ENCODE assay signal across 8 cellular contexts in genomic region chr5:133025804-133026663, GRCh38. TPM values are rescaled to one million over a fixed set of nuclear protein-coding genes. Genes with fewer than 3 reads are reported as not detected.
DNase-seq lines count a peak whose midpoint lies in the region; ATAC-seq, FAIRE-seq and TF ChIP-seq lines count a peak whose summit lies in the region.

Gene ZCCHC10, minus strand, starts transcription at chr5:133026549. Its CDS starts 12 bp downstream, at chr5:133026537.

- H3K4me1 ChIP-seq in astrocyte (ENCODE audit: insufficient read depth, low read length) (peaks cover 6% of the 10 kb centered on the region), rectal smooth muscle tissue (ENCODE audit: control insufficient read depth, insufficient read depth, low read length) (peaks cover 6% of the 10 kb centered on the region), vagina (peaks cover 25% of the 10 kb centered on the region)

- H3K9me3 ChIP-seq in astrocyte (ENCODE audit: insufficient read depth, low read depth, low read length) (no peaks in the 10 kb centered on the region), vagina (no peaks in the 10 kb centered on the region)

- no peaks in the 10 kb centered on the region for H4K20me1 ChIP-seq in astrocyte (ENCODE audit: insufficient read depth, low read length)

- peaks cover 6% of the 10 kb centered on the region for H3K4me1 Mint-ChIP-seq in astrocyte (ENCODE audit: low read depth, unreplicated experiment)

- FAIRE-seq in astrocyte (lab: Jason Lieb, UNC), result no peak

- peaks cover 48% of the 10 kb centered on the region for H3K79me2 ChIP-seq in astrocyte (ENCODE audit: insufficient read depth, low read length)

- peak in 1 of 2 donors; percentile 47 for TF ChIP-seq POLR2A in vagina (IDR thresholded peaks at IDR 0.05)

- peak within 1 kb of the TSS; percentile 96 for H2AFZ ChIP-seq in astrocyte (ENCODE audit: low read depth, low read length)

- TF ChIP-seq CTCF in astrocyte (IDR thresholded peaks at IDR 0.05; ENCODE audit: insufficient read depth, low read depth, low read length), result no peak
- TF ChIP-seq CTCF in vagina (IDR thresholded peaks at IDR 0.05), result no peak

- ATAC-seq in GM18508 (IDR thresholded peaks at IDR 0.05; ENCODE audit: insufficient read depth, unreplicated experiment) (peak; percentile 68), HG02981 (IDR thresholded peaks at IDR 0.05; ENCODE audit: unreplicated experiment) (peak; percentile 98)

- H3K27me3 Mint-ChIP-seq in astrocyte (ENCODE audit: low read depth, unreplicated experiment), result no peaks in the 10 kb centered on the region

- peak within 1 kb of the TSS; percentile 96 for H3K4me3 ChIP-seq in astrocyte (ENCODE audit: insufficient read depth, low read depth, low read length)
- H3K4me3 ChIP-seq in rectal smooth muscle tissue (ENCODE audit: low read length), result peak within 1 kb of the TSS; percentile 74
- H3K4me3 ChIP-seq in vagina, result peak within 1 kb of the TSS; percentile 97 to 99

- peak within 1 kb of the TSS; percentile 94 for H3K4me3 Mint-ChIP-seq in astrocyte (ENCODE audit: unreplicated experiment)

- peak within 1 kb of the TSS; percentile 83 for H3K27ac Mint-ChIP-seq in astrocyte (ENCODE audit: unreplicated experiment)

- H3K9ac ChIP-seq in astrocyte (ENCODE audit: low read length), result peak within 1 kb of the TSS; percentile 98
- peak within 1 kb of the TSS; percentile 34 for H3K9ac ChIP-seq in rectal smooth muscle tissue (ENCODE audit: low read length)

- H3K27ac ChIP-seq in astrocyte (ENCODE audit: low read depth, low read length) (peak within 1 kb of the TSS; percentile 95), rectal smooth muscle tissue (ENCODE audit: low read depth, low read length) (peak within 1 kb of the TSS; percentile 86), vagina (peak within 1 kb of the TSS; percentile 98)

- peaks cover 2% of the 10 kb centered on the region for H3K36me3 Mint-ChIP-seq in astrocyte (ENCODE audit: low read depth, unreplicated experiment)

- H3K27me3 ChIP-seq in astrocyte (ENCODE audit: insufficient read depth, low read length) (no peaks in the 10 kb centered on the region), rectal smooth muscle tissue (ENCODE audit: control insufficient read depth, insufficient read depth, low read length) (no peaks in the 10 kb centered on the region), vagina (no peaks in the 10 kb centered on the region)

- intact Hi-C loops in vagina (cut with DNase I), result no loop called here

- H3K4me2 ChIP-seq in astrocyte (ENCODE audit: low read length), result peak within 1 kb of the TSS; percentile 85

- H3K9me3 Mint-ChIP-seq in astrocyte (ENCODE audit: unreplicated experiment), result no peaks in the 10 kb centered on the region

- peaks cover 10% of the 10 kb centered on the region for H3K36me3 ChIP-seq in astrocyte (ENCODE audit: insufficient read depth, low read length)
- peaks cover 3% of the 10 kb centered on the region for H3K36me3 ChIP-seq in rectal smooth muscle tissue (ENCODE audit: control insufficient read depth, insufficient read depth, low read length)
- H3K36me3 ChIP-seq in vagina, result peaks cover 0 to 5% of the 10 kb centered on the region in 2 donors

- DNase-seq in NCI-H2029 treated with DMSO at 0.1 percent for 48 hours (lab: John Stamatoyannopoulos, UW), result peak; percentile 67
- DNase-seq in T-helper 22 cell (ENCODE audit: low read depth), result peak; percentile 84
- peak; percentile 83 for DNase-seq in astrocyte (ENCODE audit: low read depth)
- peak; percentile 92 for DNase-seq in hepatic stellate cell (ENCODE audit: low spot score)
- DNase-seq in vagina (ENCODE audit: extremely low spot score in 2 of 2), result peak; percentile 92 to 96

RNA-seq across cellular contexts. Expression of gene ZCCHC10, which starts in this region (rescaled TPM):
- total RNA-seq in astrocyte (27.9 and 29.1 TPM in 2 replicates), vagina (29.2 TPM)

Comparison
In these comparisons a context has a peak if more than half of its experiments do, and no peak if none do; other contexts are left out.
1. Peak in every context shown above with its lines: DNase-seq, ATAC-seq, H3K4me3 ChIP-seq and H3K27ac ChIP-seq.